Comparison of ENCODE assay signal across 3 cellular contexts in the genomic region with DNA sequence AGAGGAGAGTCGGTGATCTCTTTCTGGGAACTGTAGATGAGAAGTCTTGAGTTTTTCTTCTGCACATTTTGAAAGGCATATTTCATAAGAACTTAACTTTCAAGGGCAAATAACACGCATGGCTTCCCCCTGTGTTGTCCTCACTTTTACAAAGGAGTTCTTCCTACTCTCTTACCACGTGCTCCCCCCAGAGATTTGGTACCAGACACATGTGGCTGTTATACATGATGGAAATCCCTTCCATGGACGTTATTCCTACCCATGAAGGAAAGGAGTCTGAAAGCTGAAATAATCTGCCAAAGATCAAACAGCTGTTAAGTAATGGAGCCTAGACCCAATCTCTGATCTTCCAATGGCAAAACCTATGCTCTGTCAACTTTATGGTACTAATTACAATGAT.
TF ChIP-seq lines count a peak whose summit lies in the region.

No MANE protein-coding gene starts in this region.

TF ChIP-seq in HepG2, 621 proteins besides CTCF, POLR2A, EP300 and RAD21:
- TF ChIP-seq TOPORS (CRISPR knock-in tag; IDR thresholded peaks at IDR 0.05): no peak
- TF ChIP-seq MNT (IDR thresholded peaks at IDR 0.05): peak; percentile 98
TF ChIP-seq in HepG2: peak in this region for 1.

TF ChIP-seq in GM23338, 12 proteins besides CTCF, POLR2A, EP300 and RAD21 (continues in another document):
- TF ChIP-seq CREB1 (CRISPR knock-in tag; IDR thresholded peaks at IDR 0.05; ENCODE audit: low read depth) (no peak), JUNB (IDR thresholded peaks at IDR 0.05; ENCODE audit: unreplicated experiment) (no peak), EZH2 (IDR thresholded peaks at IDR 0.05; ENCODE audit: low read depth, unreplicated experiment) (no peak), ZNF114 (CRISPR knock-in tag; IDR thresholded peaks at IDR 0.05) (no peak), ZNF462 (CRISPR knock-in tag; IDR thresholded peaks at IDR 0.05) (no peak), STAT1 (IDR thresholded peaks at IDR 0.05; ENCODE audit: unreplicated experiment) (no peak), POLR2AphosphoS5 (IDR thresholded peaks at IDR 0.05; ENCODE audit: low read depth) (no peak), ZNF331 (CRISPR knock-in tag; IDR thresholded peaks at IDR 0.05; ENCODE audit: low read depth) (no peak), NANOG (IDR thresholded peaks at IDR 0.05; ENCODE audit: borderline replicate concordance) (no peak), REST (IDR thresholded peaks at IDR 0.05; ENCODE audit: unreplicated experiment) (no peak)

TF ChIP-seq in H1, 55 proteins besides CTCF, POLR2A, EP300 and RAD21:
- no peak for TF ChIP-seq CHD7 (IDR thresholded peaks at IDR 0.05; ENCODE audit: insufficient replicate concordance, low read length)
